Comparison of ENCODE assay signal across 23 cellular contexts in the genomic region with DNA sequence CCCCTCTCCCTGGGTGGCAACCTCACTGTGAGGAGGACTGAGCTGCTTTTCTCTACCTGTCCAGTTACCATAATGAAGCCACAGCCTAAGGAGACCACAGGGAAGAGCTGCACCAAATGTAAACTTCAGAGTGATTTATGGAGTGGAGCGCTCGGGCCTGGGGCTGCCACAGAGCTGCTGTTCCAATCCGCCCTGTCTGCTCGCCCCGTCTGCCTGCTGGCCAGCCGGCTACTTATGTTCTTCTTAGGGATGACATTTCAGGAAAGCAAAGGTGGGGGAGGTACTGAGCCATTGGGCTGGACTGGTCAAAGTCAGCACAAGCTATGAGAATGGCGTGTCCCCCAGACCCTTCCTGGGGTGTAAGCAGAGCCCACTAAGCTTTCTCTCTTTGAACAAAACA. TPM values are rescaled to one million over a fixed set of nuclear protein-coding genes. Genes with fewer than 3 reads are reported as not detected.
DNase-seq lines count a peak whose midpoint lies in the region; ATAC-seq and TF ChIP-seq lines count a peak whose summit lies in the region.
"Had no signal": no experiment of that assay in that cellular context is flagged by ENCODE, and none has a peak within 500 bp of the region (broad histone marks: within the 10 kb centered on the region; RNA-seq: fewer than 3 reads in every experiment).

No MANE protein-coding gene starts in this region.

- in situ Hi-C loops in mammary epithelial cell (cut with MboI; ENCODE audit: low sequenced_read_pairs in 2 of 2), result no loop called here

- no peaks in the 10 kb centered on the region for H3K9me3 ChIP-seq in mammary epithelial cell (replicated peaks; ENCODE audit: insufficient read depth, low read length)
- H3K9me3 ChIP-seq: A549 had no signal

- no peaks in the 10 kb centered on the region for H4K20me1 ChIP-seq in mammary epithelial cell (ENCODE audit: insufficient read depth, low read length)

- H3K4me3 ChIP-seq in mammary epithelial cell (replicated peaks in 1 of 3; ENCODE audit: insufficient read depth in 1 of 3, low read depth in 2 of 3, low read length in 3 of 3), result no peak overlapping the region
- H3K4me3 ChIP-seq: A549, GM12878, GM23338 had no signal

- H3K4me3 Mint-ChIP-seq in WTC11 (no peak overlapping the region), nephron progenitor cell (no peak overlapping the region)
- H3K4me3 Mint-ChIP-seq: CD4-positive, alpha-beta memory T cell; GM23338; H9 had no signal

- no TSS peak for BruUV-seq in mammary epithelial cell (replicated peaks; lab: Mats Ljungman, UMichigan)

- H3K27me3 Mint-ChIP-seq in WTC11 (ENCODE audit: low read depth) (no peaks in the 10 kb centered on the region), nephron progenitor cell (ENCODE audit: low read depth, poor library complexity) (peaks cover 9% of the 10 kb centered on the region)

- CTCF ChIA-PET in WTC11 (lab: Charles Lee) (interaction anchor here (1.2 to 1.6 kb wide), 5 partner anchors 10 to 159 kb away, joined by 3 to 7 read pairs (median 4); a partner anchor contains a TSS), mammary epithelial cell (lab: Charles Lee; ENCODE audit: low non-redundant PET) (no interaction called here)

- H3K9me3 Mint-ChIP-seq in WTC11, result no peaks in the 10 kb centered on the region
- H3K9me3 Mint-ChIP-seq in nephron progenitor cell, result no peaks in the 10 kb centered on the region
- H3K9me3 Mint-ChIP-seq: CD4-positive, alpha-beta memory T cell; GM23338; H9 had no signal

- dilution Hi-C loops in mammary epithelial cell (cut with HindIII; ENCODE audit: low sequenced_read_pairs), result no loop called here

- no peak overlapping the region for H3K4me2 ChIP-seq in mammary epithelial cell (ENCODE audit: insufficient read depth, low read depth, low read length)
- H3K4me2 ChIP-seq: A549, GM23338 had no signal

- H3K27me3 ChIP-seq in mammary epithelial cell (ENCODE audit: insufficient read depth, low read length), result peaks cover 2% of the 10 kb centered on the region

- no peaks in the 10 kb centered on the region for H3K36me3 ChIP-seq in mammary epithelial cell (ENCODE audit: insufficient read depth, low read length)

- no peak overlapping the region for H2AFZ ChIP-seq in mammary epithelial cell (ENCODE audit: low read depth, low read length)
- H2AFZ ChIP-seq: GM23338 had no signal

- ATAC-seq in WTC11, result no peak
- ATAC-seq in HG02870 (IDR thresholded peaks at IDR 0.05; ENCODE audit: unreplicated experiment), result no peak
- ATAC-seq: A549, GM12878, GM23338, HCT116 had no signal

- H3K27ac ChIP-seq in mammary epithelial cell (ENCODE audit: insufficient read depth, low read depth, low read length), result no peak overlapping the region
- H3K27ac ChIP-seq: A549 had no signal

- no peak overlapping the region for H3K9ac ChIP-seq in mammary epithelial cell (ENCODE audit: insufficient read depth, low read length)

- H3K27ac Mint-ChIP-seq in WTC11 (peak overlapping the region; percentile 24; the same call in 1 of the 2 replicates), nephron progenitor cell (peak overlapping the region; percentile 40)
- H3K27ac Mint-ChIP-seq: CD4-positive, alpha-beta memory T cell; GM23338 had no signal

- peaks cover 43% of the 10 kb centered on the region for H3K4me1 Mint-ChIP-seq in WTC11
- peaks cover 67% of the 10 kb centered on the region for H3K4me1 Mint-ChIP-seq in nephron progenitor cell

- H3K36me3 Mint-ChIP-seq in WTC11 (peaks cover 90% of the 10 kb centered on the region), nephron progenitor cell (ENCODE audit: low read depth) (peaks cover 64% of the 10 kb centered on the region)
- H3K36me3 Mint-ChIP-seq: CD4-positive, alpha-beta memory T cell had no signal

- H3K4me1 ChIP-seq in mammary epithelial cell (ENCODE audit: insufficient read depth, low read length), result no peaks in the 10 kb centered on the region
- H3K4me1 ChIP-seq: A549 had no signal

- POLR2A ChIA-PET in WTC11 (lab: Charles Lee), result no interaction called here

- intact Hi-C loops in mammary epithelial cell (cut with micrococcal nuclease), result no loop called here

- 46% methylated on average over 7 of the region's 7 CpGs for WGBS in mammary epithelial cell (ENCODE audit: low coverage, missing lambda C conversion rate)

- TF ChIP-seq CTCF in WTC11 (IDR thresholded peaks at IDR 0.05) (no peak), nephron progenitor cell (IDR thresholded peaks at IDR 0.05) (no peak), mammary epithelial cell (conservative IDR thresholded peaks at IDR 0.05 in 1 of 2, IDR thresholded peaks at IDR 0.05 in 1 of 2; ENCODE audit: extremely low read depth in 1 of 2, insufficient read depth in 1 of 2, low read depth in 1 of 2, low read length in 2 of 2) (no peak)

- H3K79me2 ChIP-seq in mammary epithelial cell (ENCODE audit: insufficient read depth, low read length), result no peaks in the 10 kb centered on the region

- peak; percentile 25 for DNase-seq in activated effector memory CD4-positive, alpha-beta T cell treated with anti-CD3 and anti-CD28 coated beads, Interleukin-2, amount 50 U/mL, for 16 hours
- DNase-seq in activated effector memory CD4-positive, alpha-beta T cell treated with Interleukin-2 at 50 U/mL for 16 hours, result no peak
- no peak for DNase-seq in WTC11 (ENCODE audit: low spot score)
- DNase-seq in nephron progenitor cell, result peak; percentile 57
- no peak for DNase-seq in AG08395 (ENCODE audit: low spot score)
- no peak for DNase-seq in mammary epithelial cell
- DNase-seq: 8988T; ACHN; C1 segment of cervical spinal cord; Calu3; CD4-positive, alpha-beta memory T cell; COR-L47; DMS79; EL; GDM1; H9 had no signal

TF ChIP-seq in WTC11, 78 proteins besides CTCF, POLR2A, EP300 and RAD21:
- no peak for TF ChIP-seq FOXK1 (CRISPR knock-in tag; IDR thresholded peaks at IDR 0.05)
- TF ChIP-seq TCF7 (CRISPR knock-in tag; IDR thresholded peaks at IDR 0.05; ENCODE audit: low read depth), result no peak
- TF ChIP-seq, protein P1, sequence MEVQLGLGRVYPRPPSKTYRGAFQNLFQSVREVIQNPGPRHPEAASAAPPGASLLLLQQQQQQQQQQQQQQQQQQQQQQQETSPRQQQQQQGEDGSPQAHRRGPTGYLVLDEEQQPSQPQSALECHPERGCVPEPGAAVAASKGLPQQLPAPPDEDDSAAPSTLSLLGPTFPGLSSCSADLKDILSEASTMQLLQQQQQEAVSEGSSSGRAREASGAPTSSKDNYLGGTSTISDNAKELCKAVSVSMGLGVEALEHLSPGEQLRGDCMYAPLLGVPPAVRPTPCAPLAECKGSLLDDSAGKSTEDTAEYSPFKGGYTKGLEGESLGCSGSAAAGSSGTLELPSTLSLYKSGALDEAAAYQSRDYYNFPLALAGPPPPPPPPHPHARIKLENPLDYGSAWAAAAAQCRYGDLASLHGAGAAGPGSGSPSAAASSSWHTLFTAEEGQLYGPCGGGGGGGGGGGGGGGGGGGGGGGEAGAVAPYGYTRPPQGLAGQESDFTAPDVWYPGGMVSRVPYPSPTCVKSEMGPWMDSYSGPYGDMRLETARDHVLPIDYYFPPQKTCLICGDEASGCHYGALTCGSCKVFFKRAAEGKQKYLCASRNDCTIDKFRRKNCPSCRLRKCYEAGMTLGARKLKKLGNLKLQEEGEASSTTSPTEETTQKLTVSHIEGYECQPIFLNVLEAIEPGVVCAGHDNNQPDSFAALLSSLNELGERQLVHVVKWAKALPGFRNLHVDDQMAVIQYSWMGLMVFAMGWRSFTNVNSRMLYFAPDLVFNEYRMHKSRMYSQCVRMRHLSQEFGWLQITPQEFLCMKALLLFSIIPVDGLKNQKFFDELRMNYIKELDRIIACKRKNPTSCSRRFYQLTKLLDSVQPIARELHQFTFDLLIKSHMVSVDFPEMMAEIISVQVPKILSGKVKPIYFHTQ (CRISPR knock-in tag; IDR thresholded peaks at IDR 0.05), result no peak
- TF ChIP-seq SMAD4 (CRISPR knock-in tag; IDR thresholded peaks at IDR 0.05), result no peak
- TF ChIP-seq ZNF219 (CRISPR knock-in tag; IDR thresholded peaks at IDR 0.05; ENCODE audit: borderline replicate concordance), result no peak

RNA-seq across cellular contexts. Expression of a gene that starts 17.9 kb away (rescaled TPM):
- total RNA-seq in WTC11 (2021) (54.2 to 58.2 TPM (median 55.9 TPM) in 3 replicates), mammary epithelial cell (not detected)
- not detected for polyA plus RNA-seq in mammary epithelial cell
- not detected for polyA minus RNA-seq in mammary epithelial cell
- total RNA-seq: Calu3; CD4-positive, alpha-beta memory T cell; H4 had no signal
- polyA plus RNA-seq: BJ; CD4-positive, alpha-beta memory T cell had no signal

Comparison
In these comparisons a context has a peak if more than half of its experiments do, and no peak if none do; other contexts are left out.
1. DNase-seq: peak in activated effector memory CD4-positive, alpha-beta T cell treated with anti-CD3 and anti-CD28 coated beads, Interleukin-2, amount 50 U/mL, for 16 hours (single experiment) and nephron progenitor cell (single experiment); none in activated effector memory CD4-positive, alpha-beta T cell treated with Interleukin-2 at 50 U/mL for 16 hours (single experiment), WTC11 (single experiment), AG08395 (single experiment) and mammary epithelial cell (single experiment).
2. RNA of a gene that starts 17.9 kb away (total RNA-seq): 54.2 to 58.2 TPM in WTC11; not detected in mammary epithelial cell; every median in the first group is over 10 times any median in the second.